Comparison of ENCODE assay signal across 16 cellular contexts in genomic region chr3:80696280-80696679, GRCh38.
DNase-seq lines count a peak whose midpoint lies in the region; FAIRE-seq and TF ChIP-seq lines count a peak whose summit lies in the region.
"Had no signal": no experiment of that assay in that cellular context is flagged by ENCODE, and none has a peak within 500 bp of the region (broad histone marks: within the 10 kb centered on the region; RNA-seq: fewer than 3 reads in every experiment).

No MANE protein-coding gene starts in this region.

- H3K4me3 Mint-ChIP-seq in mesothelial cell of epicardium = no peak overlapping the region
- H3K4me3 Mint-ChIP-seq: activated CD8-positive, alpha-beta T cell treated with anti-CD3 and anti-CD28 coated beads, Interleukin-2, amount 10 ng/mL, durations not matched to agents 7 days and 5 days had no signal

- no peak overlapping the region for H3K27ac ChIP-seq in testis
- H3K27ac ChIP-seq: upper lobe of left lung had no signal

- H3K27me3 Mint-ChIP-seq in mesothelial cell of epicardium (ENCODE audit: low read depth) = no peaks in the 10 kb centered on the region

- no peaks in the 10 kb centered on the region for H3K36me3 Mint-ChIP-seq in mesothelial cell of epicardium

- no peaks in the 10 kb centered on the region for H3K9me3 ChIP-seq in testis
- H3K9me3 ChIP-seq: upper lobe of left lung had no signal

- H3K9me3 Mint-ChIP-seq in mesothelial cell of epicardium = no peaks in the 10 kb centered on the region

- TF ChIP-seq POLR2A in testis (IDR thresholded peaks at IDR 0.05) = no peak

- peaks cover 11% of the 10 kb centered on the region for H3K4me1 Mint-ChIP-seq in mesothelial cell of epicardium

- H3K27ac Mint-ChIP-seq in mesothelial cell of epicardium = peak overlapping the region; percentile 58
- H3K27ac Mint-ChIP-seq: activated CD8-positive, alpha-beta T cell treated with anti-CD3 and anti-CD28 coated beads, Interleukin-2, amount 10 ng/mL, durations not matched to agents 7 days and 5 days had no signal

- H3K4me1 ChIP-seq in testis = no peaks in the 10 kb centered on the region
- H3K4me1 ChIP-seq: upper lobe of left lung had no signal

- TF ChIP-seq CTCF in epithelial cell of proximal tubule (conservative IDR thresholded peaks at IDR 0.05; ENCODE audit: low read depth, low read length) (no peak), mesothelial cell of epicardium (IDR thresholded peaks at IDR 0.05; ENCODE audit: unreplicated experiment) (no peak), testis (IDR thresholded peaks at IDR 0.05) (no peak)

- no peaks in the 10 kb centered on the region for H3K36me3 ChIP-seq in testis (ENCODE audit: low read depth, missing control alignments)
- H3K36me3 ChIP-seq: upper lobe of left lung had no signal

- H3K4me3 ChIP-seq in epithelial cell of proximal tubule (ENCODE audit: low read depth, low read length) (no peak overlapping the region), testis (no peak overlapping the region)
- H3K4me3 ChIP-seq: upper lobe of left lung had no signal

- no peaks in the 10 kb centered on the region for H3K27me3 ChIP-seq in testis
- H3K27me3 ChIP-seq: upper lobe of left lung had no signal

- 89 to 91% methylated on average over 2 of the region's 2 CpGs for WGBS in testis, 2 donors

- intact Hi-C loops in testis (cut with DNase I; ENCODE audit: low total_unique reads) = no loop called here

- DNase-seq in DMS53 treated with DMSO at 0.1 percent for 48 hours (lab: John Stamatoyannopoulos, UW; ENCODE audit: unreplicated experiment) = peak; percentile 65
- DNase-seq in NCI-H748 (lab: John Stamatoyannopoulos, UW; ENCODE audit: unreplicated experiment) = peak; percentile 69
- DNase-seq in epithelial cell of proximal tubule (ENCODE audit: low read depth) = peak; percentile 64
- DNase-seq in mesothelial cell of epicardium (ENCODE audit: low spot score in 2 of 2, unreplicated experiment in 2 of 2) = no peak
- no peak for DNase-seq in frontal cortex (ENCODE audit: low spot score in 2 of 2)
- DNase-seq in NCI-H446 treated with DMSO at 0.1 percent for 48 hours (lab: John Stamatoyannopoulos, UW) = no peak
- DNase-seq in testis = no peak
- DNase-seq in activated CD4-positive, alpha-beta T cell treated with anti-CD3 and anti-CD28 coated beads for 4 hours = no peak
- DNase-seq: activated CD8-positive, alpha-beta T cell treated with anti-CD3 and anti-CD28 coated beads, Interleukin-2, amount 10 ng/mL, durations not matched to agents 7 days and 5 days; activated effector memory CD4-positive, alpha-beta T cell treated with Interleukin-2 at 50 U/mL for 16 hours; AML-193; DMS153; foreskin melanocyte; NCI-H1092; NCI-H524; upper lobe of left lung had no signal

- no peak for FAIRE-seq in frontal cortex (lab: Jason Lieb, UNC)

Comparison
In these comparisons a context has a peak if more than half of its experiments do, and no peak if none do; other contexts are left out.
1. DNase-seq: peak in DMS53 treated with DMSO at 0.1 percent for 48 hours (single experiment), NCI-H748 (single experiment) and epithelial cell of proximal tubule (single experiment); none in mesothelial cell of epicardium (0 of 2), frontal cortex (0 of 2), NCI-H446 treated with DMSO at 0.1 percent for 48 hours (single experiment), testis (single experiment) and activated CD4-positive, alpha-beta T cell treated with anti-CD3 and anti-CD28 coated beads for 4 hours (0 of 2).